ENCODE assay signal across 8 cellular contexts in the genomic region with DNA sequence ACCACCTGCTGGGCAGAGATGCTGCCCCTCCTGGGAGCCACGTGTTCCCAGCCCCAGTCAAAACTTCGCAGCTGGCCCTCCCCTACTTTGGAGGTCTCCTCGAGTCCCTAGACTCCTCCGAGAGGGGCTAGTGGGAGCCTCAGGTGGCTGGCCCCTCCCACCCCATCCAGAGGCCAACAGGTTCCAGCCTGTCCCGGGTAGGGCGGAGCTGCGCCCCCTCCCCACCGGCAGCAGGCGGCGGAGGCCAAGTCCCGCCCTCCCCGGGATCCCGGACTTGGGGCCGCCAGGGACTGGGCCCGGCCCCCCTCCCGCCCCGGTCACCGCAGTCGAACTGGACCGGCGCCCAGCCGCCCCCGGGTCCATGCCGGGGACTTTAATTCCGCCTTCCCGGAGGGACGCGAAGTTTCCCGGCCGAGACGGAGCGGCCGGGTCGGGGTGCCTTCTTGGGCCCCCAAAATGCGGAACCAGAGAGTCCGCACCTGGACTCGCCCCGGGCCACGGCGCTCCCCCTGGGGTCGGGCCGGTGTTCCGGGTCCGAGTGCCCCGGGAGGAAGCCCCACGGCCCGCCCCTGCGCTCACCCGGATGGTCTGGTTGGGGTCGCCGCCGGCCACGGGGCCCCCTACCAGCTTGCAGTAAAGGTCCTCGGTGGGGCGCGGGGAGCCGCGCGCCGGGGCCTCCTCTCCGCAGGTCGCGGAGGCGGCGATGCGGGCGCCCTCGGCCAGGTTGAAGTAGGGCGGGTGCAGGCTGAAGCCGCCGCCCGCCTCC. TPM values are rescaled to one million over a fixed set of nuclear protein-coding genes. Genes with fewer than 3 reads are reported as not detected.
DNase-seq lines count a peak whose midpoint lies in the region; ATAC-seq and TF ChIP-seq lines count a peak whose summit lies in the region.

No MANE protein-coding gene starts in this region.

- DNase-seq in DMS 273 (lab: John Stamatoyannopoulos, UW; ENCODE audit: unreplicated experiment) (peak; percentile 52), DMS 273 treated with DMSO at 0.1 percent for 48 hours (lab: John Stamatoyannopoulos, UW) (no peak), SJCRH30 (peak; percentile 57 to 66), prostate gland (ENCODE audit: low spot score) (peak; percentile 73), amniotic stem cell (lab: John Stamatoyannopoulos, UW) (no peak), NCI-H2107 (lab: John Stamatoyannopoulos, UW) (no peak)

- TF ChIP-seq CTCF in gastroesophageal sphincter (IDR thresholded peaks at IDR 0.05) (no peak), prostate gland (IDR thresholded peaks at IDR 0.05) (no peak)

- no CpG with 5 or more reads among the region's 72 CpGs for WGBS in gastroesophageal sphincter (ENCODE audit: low coverage in 1 of 2), 2 donors
- WGBS in prostate gland = under 1% methylated on average over 49 of the region's 72 CpGs

- H3K27me3 ChIP-seq in SJCRH30 (no peaks in the 10 kb centered on the region), gastroesophageal sphincter (peaks cover 8% of the 10 kb centered on the region), prostate gland (replicated peaks; ENCODE audit: insufficient read depth) (no peaks in the 10 kb centered on the region)

- no peak overlapping the region for H3K27ac ChIP-seq in SJCRH30
- H3K27ac ChIP-seq in gastroesophageal sphincter = peak overlapping the region; percentile 84 to 97 (median 92)
- H3K27ac ChIP-seq in prostate gland = peak overlapping the region; percentile 91 to 92

- H3K36me3 ChIP-seq in SJCRH30 = no peaks in the 10 kb centered on the region
- H3K36me3 ChIP-seq in gastroesophageal sphincter = peaks cover 0 to 2% of the 10 kb centered on the region in 2 donors
- H3K36me3 ChIP-seq in prostate gland = no peaks in the 10 kb centered on the region

- H3K9me3 ChIP-seq in SJCRH30 (replicated peaks) (no peaks in the 10 kb centered on the region), gastroesophageal sphincter (no peaks in the 10 kb centered on the region), prostate gland (no peaks in the 10 kb centered on the region)

- TF ChIP-seq EP300 in gastroesophageal sphincter (IDR thresholded peaks at IDR 0.05) = no peak

- intact Hi-C loops in prostate gland (cut with DNase I) = no loop called here

- H3K4me3 ChIP-seq in SJCRH30 (peak overlapping the region; percentile 72), gastroesophageal sphincter (peak overlapping the region; percentile 75 to 93), prostate gland (peak overlapping the region; percentile 88 to 89)

- TF ChIP-seq POLR2A in gastroesophageal sphincter (IDR thresholded peaks at IDR 0.05) = no peak
- peak; percentile 7 for TF ChIP-seq POLR2A in prostate gland (IDR thresholded peaks at IDR 0.05)

- H3K4me1 ChIP-seq in SJCRH30 (peaks cover 81% of the 10 kb centered on the region), gastroesophageal sphincter (peaks cover 9 to 98% (median 69%) of the 10 kb centered on the region in 3 donors), prostate gland (replicated peaks) (peaks cover 41% of the 10 kb centered on the region)

- ATAC-seq in gastroesophageal sphincter (peak; percentile 1), HG03460 (IDR thresholded peaks at IDR 0.05; ENCODE audit: unreplicated experiment) (no peak)

RNA-seq across cellular contexts. Expression of gene LAMA5, which starts 0.6 kb away (rescaled TPM):
- total RNA-seq in SJCRH30 (2014; rRNA removed; shearing (Covaris generic)) = 37.3 and 43.8 TPM in 2 replicates
- total RNA-seq in gastroesophageal sphincter = 100 to 1,000 TPM in 3 of 4 donors, 10 to 100 TPM in 1; 58.6 to 259 (median 172) TPM
- 100 to 1,000 TPM; 170 to 272 TPM for total RNA-seq in prostate gland

RNA-seq across cellular contexts. Expression of gene RPS21, which starts 20.4 kb away (rescaled TPM):
- 3,142 and 3,675 TPM in 2 replicates for total RNA-seq in SJCRH30 (2014; rRNA removed; shearing (Covaris generic))
- total RNA-seq in gastroesophageal sphincter = 1,000 to 10,000 TPM in 3 of 4 donors, 100 to 1,000 TPM in 1; 383 to 2,881 (median 2,372) TPM
- total RNA-seq in prostate gland = 1,000 to 10,000 TPM; 1,506 to 4,377 TPM

RNA-seq across cellular contexts. Expression of gene CABLES2, which starts 40.5 kb away (rescaled TPM):
- 12.9 and 13.0 TPM in 2 replicates for total RNA-seq in SJCRH30 (2014; rRNA removed; shearing (Covaris generic))
- total RNA-seq in gastroesophageal sphincter (1 to 10 TPM; 2.7 to 9.8 (median 3.8) TPM), prostate gland (10 to 100 TPM in 1 of 2 donors, 1 to 10 TPM in 1; 4.1 to 31.3 TPM)

Comparison
In these comparisons a context has a peak if more than half of its experiments do, and no peak if none do; other contexts are left out.
1. DNase-seq: peak in DMS 273 (single experiment), SJCRH30 (2 of 2) and prostate gland (single experiment); none in DMS 273 treated with DMSO at 0.1 percent for 48 hours (single experiment), amniotic stem cell (single experiment) and NCI-H2107 (single experiment).
2. Peak in every context shown above with its lines, with median percentiles within 50 percentile points of each other: H3K4me3 ChIP-seq.